ENCODE assay signal across 8 cellular contexts in the genomic region with DNA sequence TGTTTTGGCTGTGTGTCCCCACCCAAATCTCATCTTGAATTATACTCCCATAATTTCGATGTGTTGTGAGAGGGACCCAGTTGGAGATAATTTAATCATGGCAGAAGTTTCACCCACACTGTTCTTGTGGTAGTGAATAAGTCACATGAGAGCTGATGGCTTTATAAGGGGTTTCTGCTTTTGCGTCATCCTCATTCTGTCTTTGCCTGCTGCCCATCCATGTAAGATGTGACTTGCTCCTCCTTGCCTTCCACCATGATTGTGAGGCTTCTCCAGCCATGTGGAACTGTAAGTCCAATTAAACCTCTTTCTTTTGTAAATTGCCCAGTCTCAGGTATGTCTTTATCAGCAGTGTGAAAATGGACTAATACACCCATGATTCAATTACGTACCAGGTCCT. TPM values are rescaled to one million over a fixed set of nuclear protein-coding genes. Genes with fewer than 3 reads are reported as not detected.
DNase-seq lines count a peak whose midpoint lies in the region; ATAC-seq, FAIRE-seq and TF ChIP-seq lines count a peak whose summit lies in the region.
"Not testable (repeated sequence)": the region's sequence is repeated elsewhere in the genome, so short reads cannot be mapped to it uniquely, and the experiment has no call there.

No MANE protein-coding gene starts in this region.

- peaks cover 10 to 38% (median 35%) of the 10 kb centered on the region in 4 donors for H3K4me1 Mint-ChIP-seq in CD4-positive, CD25-positive, alpha-beta regulatory T cell
- peaks cover 23% of the 10 kb centered on the region for H3K4me1 Mint-ChIP-seq in activated CD4-positive, alpha-beta T cell treated with anti-CD3 and anti-CD28 coated beads, Interleukin-2, amount 10 ng/mL, durations not matched to agents 24 days and 14 days
- peaks cover 26% of the 10 kb centered on the region for H3K4me1 Mint-ChIP-seq in activated CD8-positive, alpha-beta memory T cell treated with anti-CD3 and anti-CD28 coated beads, Interleukin-2, amount 10 ng/mL, durations not matched to agents 7 days and 5 days
- peaks cover 44% of the 10 kb centered on the region for H3K4me1 Mint-ChIP-seq in activated naive CD4-positive, alpha-beta T cell treated with anti-CD3 and anti-CD28 coated beads, Interleukin-2, amount 50 U/mL, for 24 hours
- H3K4me1 Mint-ChIP-seq in immature natural killer cell: peaks cover 51 to 66% of the 10 kb centered on the region in 2 donors
- peaks cover 19% of the 10 kb centered on the region for H3K4me1 Mint-ChIP-seq in stimulated activated effector memory CD8-positive, alpha-beta T cell treated with anti-CD3 and anti-CD28 coated beads, Interleukin-12 subunit alpha, Interleukin-12 subunit beta, amount 100 ng/mL, for 72 hours

- H3K79me2 ChIP-seq in Loucy (ENCODE audit: insufficient read depth, low read length); K562 (ENCODE audit: control insufficient read depth, insufficient read depth, low read length): not testable (repeated sequence)

- POLR2A ChIA-PET in K562 (lab: Yijun Ruan, JAX): not testable (repeated sequence)

- intact Hi-C loops in activated CD4-positive, alpha-beta T cell treated with anti-CD3 and anti-CD28 coated beads, Interleukin-2, amount 10 ng/mL, durations not matched to agents 24 days and 14 days (cut with micrococcal nuclease): loop anchor here (5.0 kb wide), 1 partner anchor 103 kb away; no protein-coding TSS in a partner anchor
- intact Hi-C loops in K562 (cut with micrococcal nuclease): not testable (repeated sequence)

- not testable (repeated sequence) for H3K27me3 ChIP-seq in CD4-positive, CD25-positive, alpha-beta regulatory T cell (ENCODE audit: control insufficient read depth, insufficient read depth, low read length); Loucy (ENCODE audit: insufficient read depth, low read length, poor library complexity, severe bottlenecking); K562 (ENCODE audit: control insufficient read depth in 2 of 2, insufficient read depth in 2 of 2, low read length in 2 of 2)

- not testable (repeated sequence) for TF ChIP-seq RAD21 in K562 (CRISPR knock-in tag; conservative IDR thresholded peaks at IDR 0.05 in 1 of 2, IDR thresholded peaks at IDR 0.05 in 1 of 2)

- H3K4me1 ChIP-seq in CD4-positive, CD25-positive, alpha-beta regulatory T cell (ENCODE audit: control insufficient read depth, insufficient read depth, low read length, poor library complexity, severe bottlenecking): peaks cover 18% of the 10 kb centered on the region
- H3K4me1 ChIP-seq in Loucy (ENCODE audit: insufficient read depth, low read length, poor library complexity, severe bottlenecking): peaks cover 19% of the 10 kb centered on the region
- H3K4me1 ChIP-seq in K562 (replicated peaks in 1 of 2; ENCODE audit: control insufficient read depth in 2 of 2, insufficient read depth in 2 of 2, low read length in 2 of 2): not testable (repeated sequence)

- WGBS in K562 (ENCODE audit: insufficient coverage, low coverage, missing lambda C conversion rate): 32% methylated on average over 3 of the region's 3 CpGs

- not testable (repeated sequence) for H3K36me3 ChIP-seq in CD4-positive, CD25-positive, alpha-beta regulatory T cell (ENCODE audit: control insufficient read depth, insufficient read depth, low read length); Loucy (ENCODE audit: insufficient read depth, low read length); K562 (ENCODE audit: control insufficient read depth, insufficient read depth, low read length)

- DNase-seq in CD4-positive, CD25-positive, alpha-beta regulatory T cell; activated CD4-positive, alpha-beta T cell treated with anti-CD3 and anti-CD28 coated beads, Interleukin-2, amount 10 ng/mL, durations not matched to agents 24 days and 14 days; activated CD8-positive, alpha-beta memory T cell treated with anti-CD3 and anti-CD28 coated beads, Interleukin-2, amount 10 ng/mL, durations not matched to agents 7 days and 5 days; K562 (ENCODE audit: extremely low read depth in 1 of 4, low spot score in 3 of 4); immature natural killer cell; stimulated activated effector memory CD8-positive, alpha-beta T cell treated with anti-CD3 and anti-CD28 coated beads, Interleukin-12 subunit alpha, Interleukin-12 subunit beta, amount 100 ng/mL, for 72 hours (ENCODE audit: low spot score in 2 of 2): not testable (repeated sequence)

- TF ChIP-seq CTCF in Loucy (conservative IDR thresholded peaks at IDR 0.05; ENCODE audit: low read length); K562 (IDR thresholded peaks at IDR 0.05 in 2 of 3, conservative IDR thresholded peaks at IDR 0.05 in 1 of 3; ENCODE audit: insufficient read depth in 2 of 3, low read depth in 1 of 3, low read length in 3 of 3): not testable (repeated sequence)

- H4K20me1 ChIP-seq in Loucy (ENCODE audit: insufficient read depth, low read length, poor library complexity, severe bottlenecking); K562 (replicated peaks; ENCODE audit: control insufficient read depth, insufficient read depth, low read length): not testable (repeated sequence)

- H3K9me1 ChIP-seq in K562 (ENCODE audit: control insufficient read depth, insufficient read depth, low read length): not testable (repeated sequence)

- FAIRE-seq in K562 (lab: Jason Lieb, UNC): not testable (repeated sequence)

- H3K36me3 Mint-ChIP-seq in CD4-positive, CD25-positive, alpha-beta regulatory T cell; activated naive CD4-positive, alpha-beta T cell treated with anti-CD3 and anti-CD28 coated beads, Interleukin-2, amount 50 U/mL, for 24 hours; stimulated activated effector memory CD8-positive, alpha-beta T cell treated with anti-CD3 and anti-CD28 coated beads, Interleukin-12 subunit alpha, Interleukin-12 subunit beta, amount 100 ng/mL, for 72 hours: not testable (repeated sequence)
- peaks cover 36% of the 10 kb centered on the region for H3K36me3 Mint-ChIP-seq in activated CD4-positive, alpha-beta T cell treated with anti-CD3 and anti-CD28 coated beads, Interleukin-2, amount 10 ng/mL, durations not matched to agents 24 days and 14 days (ENCODE audit: low read depth)
- H3K36me3 Mint-ChIP-seq in activated CD8-positive, alpha-beta memory T cell treated with anti-CD3 and anti-CD28 coated beads, Interleukin-2, amount 10 ng/mL, durations not matched to agents 7 days and 5 days: peaks cover 52% of the 10 kb centered on the region
- H3K36me3 Mint-ChIP-seq in immature natural killer cell: peaks cover 10 to 37% (median 23%) of the 10 kb centered on the region in 3 donors

- H3K9me3 ChIP-seq in CD4-positive, CD25-positive, alpha-beta regulatory T cell (ENCODE audit: control insufficient read depth in 2 of 2, low read length in 2 of 2); Loucy (ENCODE audit: insufficient read depth, low read depth, low read length); K562 (replicated peaks; ENCODE audit: control insufficient read depth, insufficient read depth, low read depth, low read length): not testable (repeated sequence)

- not testable (repeated sequence) for TF ChIP-seq EP300 in K562 (IDR thresholded peaks at IDR 0.05; ENCODE audit: low read length)

- H3K27ac ChIP-seq in CD4-positive, CD25-positive, alpha-beta regulatory T cell (ENCODE audit: insufficient read depth, low read length, poor library complexity, severe bottlenecking); K562 (ENCODE audit: extremely low read depth, low read depth, low read length): not testable (repeated sequence)

- not testable (repeated sequence) for BruUV-seq in K562 (replicated peaks; lab: Mats Ljungman, UMichigan)

- not testable (repeated sequence) for H3K9ac ChIP-seq in Loucy (ENCODE audit: low read depth, low read length, poor library complexity, severe bottlenecking); K562 (ENCODE audit: insufficient read depth in 1 of 2, low read depth in 2 of 2, low read length in 2 of 2)

- H3K9me3 Mint-ChIP-seq in CD4-positive, CD25-positive, alpha-beta regulatory T cell: peaks cover 0 to 16% (median 4%) of the 10 kb centered on the region in 7 donors
- peaks cover 41% of the 10 kb centered on the region for H3K9me3 Mint-ChIP-seq in activated CD4-positive, alpha-beta T cell treated with anti-CD3 and anti-CD28 coated beads, Interleukin-2, amount 10 ng/mL, durations not matched to agents 24 days and 14 days
- peaks cover 28% of the 10 kb centered on the region for H3K9me3 Mint-ChIP-seq in activated CD8-positive, alpha-beta memory T cell treated with anti-CD3 and anti-CD28 coated beads, Interleukin-2, amount 10 ng/mL, durations not matched to agents 7 days and 5 days (ENCODE audit: low read depth)
- H3K9me3 Mint-ChIP-seq in activated naive CD4-positive, alpha-beta T cell treated with anti-CD3 and anti-CD28 coated beads, Interleukin-2, amount 50 U/mL, for 24 hours: peaks cover 28% of the 10 kb centered on the region
- peaks cover 9 to 41% (median 21%) of the 10 kb centered on the region in 6 donors for H3K9me3 Mint-ChIP-seq in immature natural killer cell
- peaks cover 16% of the 10 kb centered on the region for H3K9me3 Mint-ChIP-seq in stimulated activated effector memory CD8-positive, alpha-beta T cell treated with anti-CD3 and anti-CD28 coated beads, Interleukin-12 subunit alpha, Interleukin-12 subunit beta, amount 100 ng/mL, for 72 hours

- not testable (repeated sequence) for TF ChIP-seq POLR2A in K562 (conservative IDR thresholded peaks at IDR 0.05)

- H3K4me3 Mint-ChIP-seq in CD4-positive, CD25-positive, alpha-beta regulatory T cell: peak overlapping the region; percentile 33 to 86 (median 64)
- H3K4me3 Mint-ChIP-seq in activated CD4-positive, alpha-beta T cell treated with anti-CD3 and anti-CD28 coated beads, Interleukin-2, amount 10 ng/mL, durations not matched to agents 24 days and 14 days: peak overlapping the region; percentile 72
- H3K4me3 Mint-ChIP-seq in activated CD8-positive, alpha-beta memory T cell treated with anti-CD3 and anti-CD28 coated beads, Interleukin-2, amount 10 ng/mL, durations not matched to agents 7 days and 5 days; activated naive CD4-positive, alpha-beta T cell treated with anti-CD3 and anti-CD28 coated beads, Interleukin-2, amount 50 U/mL, for 24 hours: not testable (repeated sequence)
- H3K4me3 Mint-ChIP-seq in immature natural killer cell: peak overlapping the region; percentile 84 to 94 (median 90)
- H3K4me3 Mint-ChIP-seq in stimulated activated effector memory CD8-positive, alpha-beta T cell treated with anti-CD3 and anti-CD28 coated beads, Interleukin-12 subunit alpha, Interleukin-12 subunit beta, amount 100 ng/mL, for 72 hours: peak overlapping the region; percentile 59

- ATAC-seq in CD4-positive, CD25-positive, alpha-beta regulatory T cell (ENCODE audit: low read depth in 2 of 2); activated CD8-positive, alpha-beta memory T cell treated with anti-CD3 and anti-CD28 coated beads, Interleukin-2, amount 10 ng/mL, durations not matched to agents 7 days and 5 days; K562; stimulated activated effector memory CD8-positive, alpha-beta T cell treated with anti-CD3 and anti-CD28 coated beads, Interleukin-12 subunit alpha, Interleukin-12 subunit beta, amount 100 ng/mL, for 72 hours: not testable (repeated sequence)

- H3K4me3 ChIP-seq in CD4-positive, CD25-positive, alpha-beta regulatory T cell (ENCODE audit: low read depth, low read length); K562: not testable (repeated sequence)
- H3K4me3 ChIP-seq in Loucy (ENCODE audit: low read length, poor library complexity, severe bottlenecking): peak overlapping the region; percentile 60

- not testable (repeated sequence) for H3K9me2 ChIP-seq in Loucy (replicated peaks; ENCODE audit: low read depth, low read length)

- H3K4me2 ChIP-seq in Loucy (ENCODE audit: low read depth, low read length, poor library complexity, severe bottlenecking): peak overlapping the region; percentile 70
- not testable (repeated sequence) for H3K4me2 ChIP-seq in K562 (ENCODE audit: insufficient read depth, low read length)

- H3F3A ChIP-seq in Loucy (ENCODE audit: low read depth): not testable (repeated sequence)

- CTCF ChIA-PET in activated CD8-positive, alpha-beta memory T cell treated with anti-CD3 and anti-CD28 coated beads, Interleukin-2, amount 10 ng/mL, durations not matched to agents 7 days and 5 days (lab: Charles Lee): interaction anchor here (1.1 kb wide), 1 partner anchor 42 kb away, joined by 4 read pairs; no protein-coding TSS in a partner anchor
- CTCF ChIA-PET in K562 (lab: Yijun Ruan, JAX; ENCODE audit: low intra/inter-chr PET ratio): not testable (repeated sequence)

- not testable (repeated sequence) for H2AFZ ChIP-seq in Loucy (ENCODE audit: low read length); K562 (ENCODE audit: low read depth, low read length)

- peak overlapping the region in 2 of 3 donors; percentile 59 to 72 for H3K27ac Mint-ChIP-seq in CD4-positive, CD25-positive, alpha-beta regulatory T cell
- peak overlapping the region; percentile 87 for H3K27ac Mint-ChIP-seq in activated CD4-positive, alpha-beta T cell treated with anti-CD3 and anti-CD28 coated beads, Interleukin-2, amount 10 ng/mL, durations not matched to agents 24 days and 14 days
- peak overlapping the region; percentile 93 for H3K27ac Mint-ChIP-seq in activated CD8-positive, alpha-beta memory T cell treated with anti-CD3 and anti-CD28 coated beads, Interleukin-2, amount 10 ng/mL, durations not matched to agents 7 days and 5 days
- peak overlapping the region; percentile 94 for H3K27ac Mint-ChIP-seq in activated naive CD4-positive, alpha-beta T cell treated with anti-CD3 and anti-CD28 coated beads, Interleukin-2, amount 50 U/mL, for 24 hours
- peak overlapping the region; percentile 80 to 97 (median 94) for H3K27ac Mint-ChIP-seq in immature natural killer cell
- peak overlapping the region; percentile 68 for H3K27ac Mint-ChIP-seq in stimulated activated effector memory CD8-positive, alpha-beta T cell treated with anti-CD3 and anti-CD28 coated beads, Interleukin-12 subunit alpha, Interleukin-12 subunit beta, amount 100 ng/mL, for 72 hours

- H3K27me3 Mint-ChIP-seq in CD4-positive, CD25-positive, alpha-beta regulatory T cell; activated CD4-positive, alpha-beta T cell treated with anti-CD3 and anti-CD28 coated beads, Interleukin-2, amount 10 ng/mL, durations not matched to agents 24 days and 14 days; activated CD8-positive, alpha-beta memory T cell treated with anti-CD3 and anti-CD28 coated beads, Interleukin-2, amount 10 ng/mL, durations not matched to agents 7 days and 5 days; activated naive CD4-positive, alpha-beta T cell treated with anti-CD3 and anti-CD28 coated beads, Interleukin-2, amount 50 U/mL, for 24 hours: not testable (repeated sequence)
- H3K27me3 Mint-ChIP-seq in immature natural killer cell (ENCODE audit: low read depth in 3 of 3): peaks cover 2 to 13% (median 5%) of the 10 kb centered on the region in 3 donors

- in situ Hi-C loops in K562 (cut with MboI): not testable (repeated sequence)

RNA-seq across cellular contexts. Expression of a gene that starts 47.2 kb away (rescaled TPM):
- 21.2 TPM for total RNA-seq in CD4-positive, CD25-positive, alpha-beta regulatory T cell
- polyA plus RNA-seq in CD4-positive, CD25-positive, alpha-beta regulatory T cell: 10 to 100 TPM; 38.8 to 52.7 (median 43.9) TPM
- total RNA-seq in activated CD4-positive, alpha-beta T cell treated with anti-CD3 and anti-CD28 coated beads, Interleukin-2, amount 10 ng/mL, durations not matched to agents 24 days and 14 days: 30.4 and 30.7 TPM in 2 replicates
- total RNA-seq in activated CD8-positive, alpha-beta memory T cell treated with anti-CD3 and anti-CD28 coated beads, Interleukin-2, amount 10 ng/mL, durations not matched to agents 7 days and 5 days: 10 to 100 TPM; 25.0 to 27.8 TPM
- 1.8 and 1.9 TPM in 2 replicates for total RNA-seq in K562 (2011; cell fraction: chromatin; rRNA removed; ENCODE audit: low replicate concordance)
- 0.79 and 3.2 TPM in 2 replicates for total RNA-seq in K562 (2011; cell fraction: nucleolus; rRNA removed)
- total RNA-seq in K562 (2011; cell fraction: nucleoplasm; rRNA removed): 0.59 and 2.9 TPM in 2 replicates
- total RNA-seq in K562 (2014; rRNA removed) (0.61 and 0.86 TPM in 2 replicates), K562 (2014; rRNA removed; fragmentation: Illumina TruSeq; extraction: Trizol) (0.69 and 0.80 TPM in 2 replicates), K562 (2015; rRNA removed; fragmentation: Illumina TruSeq; extraction: Trizol) (0.38 and 0.58 TPM in 2 replicates), K562 (2021) (1.5 TPM in 2 replicates)
- polyA plus RNA-seq in K562 (2011; rRNA removed) (0.60 and 6.6 TPM in 2 replicates), K562 (2014; fragmentation: Illumina TruSeq; extraction: Trizol) (0.88 and 1.1 TPM in 2 replicates), K562 (2014; fragmentation: Nextera tagmentation; extraction: Ambion mirVana) (under 1 TPM; 0.59 to 0.73 TPM), K562 (2014; rRNA removed) (0.62 and 1.2 TPM in 2 replicates), immature natural killer cell (10 to 100 TPM; 21.9 to 37.8 (median 27.2) TPM)
- polyA plus RNA-seq in K562 (2011; cell fraction: cytosol; rRNA removed): 0.59 and 3.8 TPM in 2 replicates
- polyA plus RNA-seq in K562 (2011; cell fraction: nucleus; rRNA removed): 0.51 and 3.1 TPM in 2 replicates
- polyA plus RNA-seq in K562 (2012): 1.2 and 1.5 TPM in 2 replicates
- 0.93 and 5.2 TPM in 2 replicates for polyA minus RNA-seq in K562 (2011; rRNA and poly(A)+ RNA removed)
- 4.5 TPM in 1 of 2 replicates, not detected in the other for polyA minus RNA-seq in K562 (2011; cell fraction: cytosol; rRNA and poly(A)+ RNA removed)
- 0.22 and 1.9 TPM in 2 replicates for polyA minus RNA-seq in K562 (2011; cell fraction: nucleus; rRNA and poly(A)+ RNA removed)
